In the genomic region with DNA sequence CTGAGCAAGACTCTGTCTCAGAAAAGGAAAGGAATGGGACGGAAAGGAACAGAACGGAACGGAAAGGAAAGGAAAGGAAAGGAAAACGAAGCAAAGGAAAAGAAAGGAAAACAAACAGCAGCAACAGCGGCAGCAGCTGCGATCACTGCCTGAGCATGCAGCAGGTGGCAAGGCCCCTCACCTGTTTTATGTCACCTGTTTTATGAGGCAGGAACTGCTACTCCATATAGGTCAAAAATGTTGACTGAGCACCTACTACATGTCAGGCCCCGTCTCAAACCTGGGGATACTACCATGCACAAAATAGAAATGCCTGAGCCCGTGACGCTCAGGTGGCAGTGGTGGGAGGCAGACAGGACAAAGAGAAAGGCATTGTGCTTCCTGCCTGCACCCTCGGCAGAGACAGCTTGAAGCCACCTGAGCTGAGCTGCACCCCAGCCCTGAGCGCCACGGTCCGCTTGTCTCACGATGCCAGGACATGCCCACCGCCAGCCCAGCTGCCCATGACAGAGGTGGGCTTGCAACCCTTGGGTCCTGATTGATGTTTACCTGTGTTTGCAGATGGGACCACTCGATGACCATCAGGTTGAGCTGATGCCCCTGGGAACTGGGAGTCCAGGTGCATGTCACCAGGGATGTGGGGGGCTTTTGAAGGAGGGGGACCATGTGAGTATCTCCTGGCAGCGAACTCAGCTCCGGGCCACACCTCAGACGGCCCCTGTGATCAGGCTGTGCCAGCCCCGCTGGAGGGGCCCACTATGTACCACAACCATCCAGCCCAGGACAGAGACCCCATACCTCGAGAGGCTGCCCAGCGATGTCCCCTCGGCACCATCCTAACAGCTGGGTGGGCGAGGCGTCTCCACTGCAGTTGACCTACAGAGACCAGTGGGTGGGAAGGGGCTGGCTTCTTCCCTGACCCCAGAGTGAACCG, we compare ENCODE assay signal across 15 cellular contexts.
DNase-seq lines count a peak whose midpoint lies in the region; ATAC-seq and TF ChIP-seq lines count a peak whose summit lies in the region.
"Had no signal": no experiment of that assay in that cellular context is flagged by ENCODE, and none has a peak within 500 bp of the region (broad histone marks: within the 10 kb centered on the region; RNA-seq: fewer than 3 reads in every experiment).

No MANE protein-coding gene starts in this region.

- no peak overlapping the region for H2AFZ ChIP-seq in neuronal stem cell (ENCODE audit: low read length)

- peak overlapping the region; percentile 87 for H2BK15ac ChIP-seq in neuronal stem cell (ENCODE audit: low read length)

- no CpG with 5 or more reads among the region's 26 CpGs for whole genome bisulfite sequencing in neuronal stem cell (ENCODE audit: extremely low coverage in 2 of 2, insufficient read length in 2 of 2, insufficient replicate concordance in 1 of 2), 2 donors

- no peak overlapping the region for H2BK12ac ChIP-seq in neuronal stem cell (ENCODE audit: low read length)

- CTCF ChIA-PET in WTC11 (lab: Charles Lee): interaction anchor here (1.1 kb wide), 1 partner anchor 26 kb away, joined by 3 read pairs; no protein-coding TSS in a partner anchor

- H3K4me1 Mint-ChIP-seq in WTC11: peaks cover 3% of the 10 kb centered on the region
- H3K4me1 Mint-ChIP-seq in immature natural killer cell: no peaks in the 10 kb centered on the region

- H3K4me2 ChIP-seq in BLaER1 (peak overlapping the region; percentile 96), neuronal stem cell (ENCODE audit: insufficient read depth, low read length, poor library complexity, severe bottlenecking) (no peak overlapping the region)

- no peak overlapping the region for H4K91ac ChIP-seq in neuronal stem cell (ENCODE audit: low read depth, low read length, poor library complexity)

- peak overlapping the region; percentile 20 for H3K23ac ChIP-seq in neuronal stem cell (ENCODE audit: low read depth, low read length, poor library complexity)

- H3K4ac ChIP-seq in neuronal stem cell (ENCODE audit: low read length): no peak overlapping the region

- H3K27ac ChIP-seq in BLaER1 (peak overlapping the region; percentile 91), HL-60 (replicated peaks) (peak overlapping the region; percentile 67; the same call in 1 of the 2 replicates), neuronal stem cell (replicated peaks; ENCODE audit: low read length) (no peak overlapping the region)

- H3K14ac ChIP-seq in neuronal stem cell (ENCODE audit: low read length): peak overlapping the region; percentile 82

- H3K27me3 Mint-ChIP-seq in WTC11 (ENCODE audit: low read depth) (no peaks in the 10 kb centered on the region), immature natural killer cell (ENCODE audit: low read depth in 3 of 3) (peaks cover 0 to 4% (median 1%) of the 10 kb centered on the region in 3 donors)

- H3K9me3 Mint-ChIP-seq in WTC11: no peaks in the 10 kb centered on the region
- H3K9me3 Mint-ChIP-seq in immature natural killer cell: no peaks in the 10 kb centered on the region
- H3K9me3 Mint-ChIP-seq: CD8-positive, alpha-beta T cell; HFFc6 had no signal

- no peak overlapping the region for H2BK120ac ChIP-seq in neuronal stem cell (ENCODE audit: low read depth, low read length)

- H3K79me1 ChIP-seq in neuronal stem cell (ENCODE audit: low read depth, low read length): no peaks in the 10 kb centered on the region

- peak overlapping the region; percentile 5 for H2BK5ac ChIP-seq in neuronal stem cell (ENCODE audit: low read length)

- DNase-seq in HL-60 (ENCODE audit: low read depth in 1 of 2, low spot score in 1 of 2) (no peak), WTC11 (ENCODE audit: low spot score) (no peak), neuronal stem cell (ENCODE audit: low spot score) (no peak), DMS79 (lab: John Stamatoyannopoulos, UW) (no peak), OCI-M1 (lab: John Stamatoyannopoulos, UW) (no peak), immature natural killer cell (no peak)
- DNase-seq: ACHN; CD8-positive, alpha-beta T cell; COR-L47; DMS153; HFFc6 had no signal

- no peaks in the 10 kb centered on the region for H4K20me1 ChIP-seq in BLaER1

- H3K9me3 ChIP-seq in BLaER1: peaks cover 4% of the 10 kb centered on the region; the same call in 1 of the 2 replicates
- H3K9me3 ChIP-seq in neuronal stem cell (replicated peaks in 1 of 2; ENCODE audit: control insufficient read depth in 2 of 2, insufficient read depth in 1 of 2, low read depth in 1 of 2, low read length in 2 of 2): peaks cover 0 to 2% of the 10 kb centered on the region in 2 donors
- H3K9me3 ChIP-seq: HAP-1 had no signal

- peak overlapping the region; percentile 15; the same call in 1 of the 2 replicates for H3K9ac ChIP-seq in BLaER1
- no peak overlapping the region for H3K9ac ChIP-seq in neuronal stem cell (ENCODE audit: low read depth, low read length, poor library complexity)

- no peaks in the 10 kb centered on the region for H3K27me3 ChIP-seq in BLaER1
- no peaks in the 10 kb centered on the region for H3K27me3 ChIP-seq in HL-60 (ENCODE audit: insufficient read depth, poor library complexity, severe bottlenecking)
- peaks cover 0 to 10% (median 0%) of the 10 kb centered on the region in 3 experiments for H3K27me3 ChIP-seq in neuronal stem cell (ENCODE audit: control insufficient read depth in 3 of 3, insufficient read depth in 3 of 3, low read depth in 1 of 3, low read length in 3 of 3)

- POLR2A ChIA-PET in WTC11 (lab: Charles Lee): no interaction called here

- H4K8ac ChIP-seq in neuronal stem cell (ENCODE audit: low read depth, low read length): no peak overlapping the region

- H3K27ac Mint-ChIP-seq in WTC11 (peak overlapping the region; percentile 74; the same call in 1 of the 2 replicates), immature natural killer cell (no peak overlapping the region)
- H3K27ac Mint-ChIP-seq: CD8-positive, alpha-beta T cell; HFFc6 had no signal

- H3K18ac ChIP-seq in neuronal stem cell (ENCODE audit: low read length): peak overlapping the region; percentile 19

- H3K36me3 Mint-ChIP-seq in WTC11 (no peaks in the 10 kb centered on the region), immature natural killer cell (peaks cover 0 to 4% (median 3%) of the 10 kb centered on the region in 3 donors)
- H3K36me3 Mint-ChIP-seq: CD14-positive monocyte; CD8-positive, alpha-beta T cell had no signal

- no peak overlapping the region for H3K4me3 ChIP-seq in BLaER1
- no peak overlapping the region for H3K4me3 ChIP-seq in HL-60 (replicated peaks; ENCODE audit: insufficient read depth, low read length)
- H3K4me3 ChIP-seq in neuronal stem cell (ENCODE audit: low read length in 2 of 2): no peak overlapping the region
- H3K4me3 ChIP-seq: HAP-1 had no signal

- H3K36me3 ChIP-seq in BLaER1: no peaks in the 10 kb centered on the region
- H3K36me3 ChIP-seq in neuronal stem cell (replicated peaks in 1 of 2; ENCODE audit: control insufficient read depth in 2 of 2, insufficient read depth in 2 of 2, low read length in 2 of 2): no peaks in the 10 kb centered on the region
- H3K36me3 ChIP-seq: HAP-1 had no signal

- peak overlapping the region; percentile 61 for H2AK5ac ChIP-seq in neuronal stem cell (ENCODE audit: low read depth, low read length)

- TF ChIP-seq CTCF in HL-60 (IDR thresholded peaks at IDR 0.05; ENCODE audit: insufficient read depth, low read length) (no peak), WTC11 (IDR thresholded peaks at IDR 0.05) (no peak)

- ATAC-seq in WTC11 (no peak), HG02798 (IDR thresholded peaks at IDR 0.05; ENCODE audit: poor library complexity, unreplicated experiment) (no peak)
- ATAC-seq: CD8-positive, alpha-beta T cell had no signal

- H3K4me3 Mint-ChIP-seq in WTC11: no peak overlapping the region
- no peak overlapping the region for H3K4me3 Mint-ChIP-seq in immature natural killer cell
- H3K4me3 Mint-ChIP-seq: CD8-positive, alpha-beta T cell; HFFc6 had no signal

- H3K4me1 ChIP-seq in BLaER1: peaks cover 40% of the 10 kb centered on the region
- H3K4me1 ChIP-seq in neuronal stem cell (ENCODE audit: control insufficient read depth in 2 of 2, insufficient read depth in 1 of 2, low read depth in 1 of 2, low read length in 2 of 2): no peaks in the 10 kb centered on the region

TF ChIP-seq in WTC11, 78 proteins besides CTCF, POLR2A, EP300 and RAD21:
- TF ChIP-seq ZNF121 (CRISPR knock-in tag; IDR thresholded peaks at IDR 0.05) (0 out of 2 replicates have a peak, but pooled peaks have one; percentile 3), ZMAT4 (CRISPR knock-in tag; IDR thresholded peaks at IDR 0.05) (no peak)
